Comparison of ENCODE assay signal across 20 cellular contexts in the genomic region with DNA sequence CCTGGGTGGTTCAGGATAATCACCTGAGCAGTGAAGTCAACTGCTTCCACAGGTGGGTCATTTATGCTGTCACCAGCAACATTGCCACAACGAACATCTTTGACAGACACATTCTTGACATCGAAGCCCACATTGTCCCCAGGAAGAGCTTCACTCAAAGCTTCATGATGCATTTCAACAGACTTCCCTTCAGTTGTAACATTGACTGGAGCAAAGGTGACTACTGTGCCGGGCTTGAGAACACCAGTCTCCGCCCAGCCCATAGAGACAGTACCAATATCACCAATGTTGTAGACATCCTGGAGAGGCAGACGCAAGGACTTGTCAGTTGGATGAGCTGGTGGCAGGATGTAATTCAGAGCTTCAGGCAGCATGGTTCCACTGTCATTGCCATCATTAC.
A peak's percentile ranks its signal among the peaks of the same experiment; 100 is the strongest.
DNase-seq lines count a peak whose midpoint lies in the region; ATAC-seq and FAIRE-seq lines count a peak whose summit lies in the region.
"Had no signal": no experiment of that assay in that cellular context is flagged by ENCODE, and none has a peak within 500 bp of the region (broad histone marks: within the 10 kb centered on the region; RNA-seq: fewer than 3 reads in every experiment).

No MANE protein-coding gene starts in this region.

- H3K4me1 ChIP-seq in Karpas-422 (ENCODE audit: low read length), result peaks cover 36% of the 10 kb centered on the region
- H3K4me1 ChIP-seq in small intestine (ENCODE audit: control insufficient read depth in 2 of 2, insufficient read depth in 1 of 2, low read depth in 1 of 2, low read length in 1 of 2), result peaks cover 0 to 7% of the 10 kb centered on the region in 2 donors

- no peak overlapping the region for H3K4me3 Mint-ChIP-seq in activated CD4-positive, alpha-beta memory T cell treated with anti-CD3 and anti-CD28 coated beads, Interleukin-2, amount 10 ng/mL, durations not matched to agents 7 days and 5 days
- no peak overlapping the region for H3K4me3 Mint-ChIP-seq in activated CD4-positive, alpha-beta memory T cell treated with anti-CD3 and anti-CD28 coated beads for 36 hours
- H3K4me3 Mint-ChIP-seq: CD14-positive monocyte had no signal

- H3K27me3 Mint-ChIP-seq in activated CD4-positive, alpha-beta memory T cell treated with anti-CD3 and anti-CD28 coated beads, Interleukin-2, amount 10 ng/mL, durations not matched to agents 7 days and 5 days, result peaks cover 5% of the 10 kb centered on the region
- peaks cover 5% of the 10 kb centered on the region for H3K27me3 Mint-ChIP-seq in activated CD4-positive, alpha-beta memory T cell treated with anti-CD3 and anti-CD28 coated beads for 36 hours

- H3K4me2 ChIP-seq in Karpas-422 (ENCODE audit: low read depth, low read length, poor library complexity, severe bottlenecking), result no peak overlapping the region

- peak; percentile 60 for ATAC-seq in left lobe of liver
- ATAC-seq in HG02571 (IDR thresholded peaks at IDR 0.05; ENCODE audit: unreplicated experiment), result no peak
- no peak for ATAC-seq in HG03025 (IDR thresholded peaks at IDR 0.05; ENCODE audit: low FRiP score, unreplicated experiment)
- ATAC-seq: Panc1 had no signal

- H3K36me3 Mint-ChIP-seq in activated CD4-positive, alpha-beta memory T cell treated with anti-CD3 and anti-CD28 coated beads, Interleukin-2, amount 10 ng/mL, durations not matched to agents 7 days and 5 days (ENCODE audit: low read depth), result no peaks in the 10 kb centered on the region
- no peaks in the 10 kb centered on the region for H3K36me3 Mint-ChIP-seq in activated CD4-positive, alpha-beta memory T cell treated with anti-CD3 and anti-CD28 coated beads for 36 hours

- intact Hi-C loops in activated CD4-positive, alpha-beta memory T cell treated with anti-CD3 and anti-CD28 coated beads for 36 hours (cut with micrococcal nuclease), result no loop called here

- no peak overlapping the region for H3K9ac ChIP-seq in Karpas-422 (ENCODE audit: low read length)
- H3K9ac ChIP-seq: KMS-11 had no signal

- CTCF ChIA-PET in activated CD4-positive, alpha-beta memory T cell treated with anti-CD3 and anti-CD28 coated beads, Interleukin-2, amount 10 ng/mL, durations not matched to agents 7 days and 5 days (lab: Charles Lee), result no interaction called here
- CTCF ChIA-PET in activated CD4-positive, alpha-beta memory T cell treated with anti-CD3 and anti-CD28 coated beads for 36 hours (lab: Charles Lee), result interaction anchor here (1.0 kb wide), 1 partner anchor 93 kb away, joined by 3 read pairs; no protein-coding TSS in a partner anchor

- H3K4me3 ChIP-seq in Karpas-422 (ENCODE audit: low read length) (no peak overlapping the region), small intestine (ENCODE audit: low read depth in 1 of 2, low read length in 2 of 2) (no peak overlapping the region)

- peaks cover 4% of the 10 kb centered on the region for H3K9me3 Mint-ChIP-seq in activated CD4-positive, alpha-beta memory T cell treated with anti-CD3 and anti-CD28 coated beads, Interleukin-2, amount 10 ng/mL, durations not matched to agents 7 days and 5 days
- H3K9me3 Mint-ChIP-seq in activated CD4-positive, alpha-beta memory T cell treated with anti-CD3 and anti-CD28 coated beads for 36 hours, result peaks cover 8% of the 10 kb centered on the region

- no peaks in the 10 kb centered on the region for H3K27me3 ChIP-seq in Karpas-422 (ENCODE audit: low read length)
- H3K27me3 ChIP-seq in small intestine (ENCODE audit: control insufficient read depth in 2 of 2, insufficient read depth in 2 of 2, low read length in 2 of 2), result no peaks in the 10 kb centered on the region

- H3K27ac Mint-ChIP-seq in activated CD4-positive, alpha-beta memory T cell treated with anti-CD3 and anti-CD28 coated beads, Interleukin-2, amount 10 ng/mL, durations not matched to agents 7 days and 5 days, result peak overlapping the region; percentile 59
- H3K27ac Mint-ChIP-seq in activated CD4-positive, alpha-beta memory T cell treated with anti-CD3 and anti-CD28 coated beads for 36 hours, result no peak overlapping the region
- H3K27ac Mint-ChIP-seq: CD14-positive monocyte had no signal

- no peaks in the 10 kb centered on the region for H3K36me3 ChIP-seq in Karpas-422 (ENCODE audit: insufficient read depth, low read length)
- no peaks in the 10 kb centered on the region for H3K36me3 ChIP-seq in small intestine (ENCODE audit: control insufficient read depth in 2 of 2, insufficient read depth in 2 of 2, low read length in 2 of 2)

- no peaks in the 10 kb centered on the region for H3K79me2 ChIP-seq in Karpas-422 (ENCODE audit: low read length)

- WGBS in small intestine, 3 donors, result 68 to 85% (median 74%) methylated on average over 5 of the region's 5 CpGs

- H3K27ac ChIP-seq in Karpas-422 (ENCODE audit: low read length) (no peak overlapping the region), small intestine (ENCODE audit: low read depth in 1 of 2, low read length in 1 of 2) (peak overlapping the region in 1 of 2 donors; percentile 50)
- H3K27ac ChIP-seq: HL-60, KMS-11 had no signal

- no peak for DNase-seq in activated CD4-positive, alpha-beta memory T cell treated with anti-CD3 and anti-CD28 coated beads, Interleukin-2, amount 10 ng/mL, durations not matched to agents 7 days and 5 days
- no peak for DNase-seq in activated CD4-positive, alpha-beta memory T cell treated with anti-CD3 and anti-CD28 coated beads for 36 hours
- DNase-seq in Karpas-422, result no peak
- no peak for DNase-seq in left lobe of liver (ENCODE audit: low spot score)
- DNase-seq in small intestine, result peak; percentile 35
- DNase-seq in AG08396 (ENCODE audit: low spot score), result no peak
- DNase-seq: Calu3, GDM1, HCEC 1CT, NCI-H1930, NCI-H2171 treated with DMSO at 0.1 percent for 48 hours, NCI-H510A, NCI-H82, Right ventricle myocardium superior had no signal

- POLR2A ChIA-PET in activated CD4-positive, alpha-beta memory T cell treated with anti-CD3 and anti-CD28 coated beads, Interleukin-2, amount 10 ng/mL, durations not matched to agents 7 days and 5 days (lab: Charles Lee), result interaction anchor here (0.6 kb wide), 1 partner anchor 81 kb away, joined by 3 read pairs; no protein-coding TSS in a partner anchor
- POLR2A ChIA-PET in activated CD4-positive, alpha-beta memory T cell treated with anti-CD3 and anti-CD28 coated beads for 36 hours (lab: Charles Lee), result no interaction called here

- 0 out of 2 replicates have a peak overlapping the region, but pooled peaks have one; percentile 17 for H2AFZ ChIP-seq in Karpas-422 (ENCODE audit: low read length)

- no peaks in the 10 kb centered on the region for H3K9me2 ChIP-seq in Karpas-422 (replicated peaks; ENCODE audit: insufficient read depth, low read length)

- H4K20me1 ChIP-seq in Karpas-422 (ENCODE audit: insufficient read depth, low read depth, low read length), result no peaks in the 10 kb centered on the region

- H3K9me3 ChIP-seq in Karpas-422 (ENCODE audit: low read length) (no peaks in the 10 kb centered on the region; the same call in 1 of the 2 replicates), small intestine (ENCODE audit: control insufficient read depth, low read depth) (no peaks in the 10 kb centered on the region)

- no peak for FAIRE-seq in small intestine (lab: Jason Lieb, UNC)

- peaks cover 12% of the 10 kb centered on the region for H3K4me1 Mint-ChIP-seq in activated CD4-positive, alpha-beta memory T cell treated with anti-CD3 and anti-CD28 coated beads, Interleukin-2, amount 10 ng/mL, durations not matched to agents 7 days and 5 days
- H3K4me1 Mint-ChIP-seq in activated CD4-positive, alpha-beta memory T cell treated with anti-CD3 and anti-CD28 coated beads for 36 hours (ENCODE audit: low read depth), result peaks cover 27% of the 10 kb centered on the region
